9 cellular contexts compared by ENCODE assay signal in genomic region chr11:125082611-125083311, GRCh38. TPM values are rescaled to one million over a fixed set of nuclear protein-coding genes. Genes with fewer than 3 reads are reported as not detected.
DNase-seq lines count a peak whose midpoint lies in the region; ATAC-seq and TF ChIP-seq lines count a peak whose summit lies in the region.
"Had no signal": no experiment of that assay in that cellular context is flagged by ENCODE, and none has a peak within 500 bp of the region (broad histone marks: within the 10 kb centered on the region; RNA-seq: fewer than 3 reads in every experiment).

No MANE protein-coding gene starts in this region.

- peaks cover 19% of the 10 kb centered on the region for H3K4me1 Mint-ChIP-seq in Calu3 (ENCODE audit: low read depth, unreplicated experiment)

- intact Hi-C loops in Calu3 (cut with micrococcal nuclease; ENCODE audit: unreplicated experiment): no loop called here

- no TSS peak for BruUV-seq in Calu3 (replicated peaks; lab: Mats Ljungman, UMichigan)

- CTCF ChIA-PET in Calu3 (lab: Charles Lee): interaction anchor here (1.2 kb wide), 1 partner anchor 8 kb away, joined by 4 read pairs; no protein-coding TSS in a partner anchor

- no peak for TF ChIP-seq CTCF in Calu3 (IDR thresholded peaks at IDR 0.05; ENCODE audit: unreplicated experiment)
- no peak for TF ChIP-seq CTCF in NB4 (IDR thresholded peaks at IDR 0.05; ENCODE audit: low read depth, low read length)

- H3K9me3 Mint-ChIP-seq in Calu3 (ENCODE audit: low read depth, unreplicated experiment): no peaks in the 10 kb centered on the region

- no peak for TF ChIP-seq POLR2A in NB4 (IDR thresholded peaks at IDR 0.05; ENCODE audit: extremely low read depth, insufficient read length)

- no peak overlapping the region for H3K4me3 ChIP-seq in NB4 (ENCODE audit: low read depth, low read length)

- H3K27me3 Mint-ChIP-seq in Calu3 (ENCODE audit: unreplicated experiment): no peaks in the 10 kb centered on the region

- DNase-seq in Calu3 (peak; percentile 41), NB4 (ENCODE audit: low read depth) (peak; percentile 34), epidermal melanocyte (ENCODE audit: insufficient read length, low spot score) (peak; percentile 52), non-pigmented ciliary epithelial cell (ENCODE audit: low read depth) (peak; percentile 45), OCI-M2 (lab: John Stamatoyannopoulos, UW; ENCODE audit: unreplicated experiment) (no peak)
- DNase-seq in central memory CD4-positive, alpha-beta T cell: no peak
- DNase-seq: T-helper 1 cell had no signal

- H3K27ac Mint-ChIP-seq in Calu3 (ENCODE audit: unreplicated experiment): peak overlapping the region; percentile 66

- ATAC-seq in HG02759 (IDR thresholded peaks at IDR 0.05; ENCODE audit: unreplicated experiment): no peak
- no peak for ATAC-seq in GM21423 (IDR thresholded peaks at IDR 0.05; ENCODE audit: unreplicated experiment)

- H3K4me3 Mint-ChIP-seq in Calu3 (ENCODE audit: low read depth, unreplicated experiment): peak overlapping the region; percentile 21

- H3K36me3 Mint-ChIP-seq in Calu3 (ENCODE audit: insufficient read depth, unreplicated experiment): peaks cover 19% of the 10 kb centered on the region

RNA-seq across cellular contexts. Expression of gene SLC37A2, which starts 19.7 kb away (rescaled TPM):
- 2.5 and 4.3 TPM in 2 replicates for total RNA-seq in Calu3 (2022)

RNA-seq across cellular contexts. Expression of gene TMEM218, which starts 28.7 kb away (rescaled TPM):
- total RNA-seq in Calu3 (2022): 10.0 and 14.5 TPM in 2 replicates

Comparison
In these comparisons a context has a peak if more than half of its experiments do, and no peak if none do; other contexts are left out.
1. DNase-seq: peak in Calu3 (single experiment), NB4 (single experiment), epidermal melanocyte (single experiment) and non-pigmented ciliary epithelial cell (single experiment); none in OCI-M2 (single experiment) and central memory CD4-positive, alpha-beta T cell (single experiment).